In genomic region chr19:49039736-49040135, GRCh38 we compare ENCODE assay signal across 16 cellular contexts. TPM values are rescaled to one million over a fixed set of nuclear protein-coding genes. Genes with fewer than 3 reads are reported as not detected.
"Had no signal": no experiment of that assay in that cellular context is flagged by ENCODE, and none has a peak within 500 bp of the region (broad histone marks: within the 10 kb centered on the region; RNA-seq: fewer than 3 reads in every experiment).

No MANE protein-coding gene starts in this region.

RNA-seq across cellular contexts. Expression of gene CGB1, which starts 3.0 kb away (rescaled TPM):
- total RNA-seq: stomach, subcutaneous adipose tissue, suprapubic skin, temporal lobe, thoracic aorta, thyroid gland, tibial nerve, transverse colon, upper lobe of left lung, upper lobe of right lung, ureter, urinary bladder, uterus, vagina had no signal
- polyA plus RNA-seq: stomach, thymus, urinary bladder had no signal

RNA-seq across cellular contexts. Expression of gene CGB5, which starts 3.9 kb away (rescaled TPM):
- total RNA-seq: stomach, subcutaneous adipose tissue, temporal lobe, thoracic aorta, tibial nerve, transverse colon, upper lobe of left lung, upper lobe of right lung, urinary bladder, uterus, vagina had no signal
- polyA plus RNA-seq: stomach, urinary bladder had no signal

RNA-seq across cellular contexts. Expression of gene CGB2, which starts 8.0 kb away (rescaled TPM):
- total RNA-seq: stomach, subcutaneous adipose tissue, suprapubic skin, temporal lobe, thoracic aorta, thyroid gland, tibial nerve, transverse colon, upper lobe of left lung, upper lobe of right lung, ureter, urinary bladder, uterus, vagina had no signal
- polyA plus RNA-seq: stomach, urinary bladder had no signal

RNA-seq across cellular contexts. Expression of gene CGB8, which starts 9.2 kb away (rescaled TPM):
- total RNA-seq: stomach, subcutaneous adipose tissue, suprapubic skin, temporal lobe, thoracic aorta, thyroid gland, tibial nerve, transverse colon, upper lobe of left lung, upper lobe of right lung, ureter, urinary bladder, uterus, vagina had no signal
- polyA plus RNA-seq: stomach, urinary bladder had no signal

RNA-seq across cellular contexts. Expression of gene CGB3, which starts 15.6 kb away (rescaled TPM):
- total RNA-seq: stomach, subcutaneous adipose tissue, suprapubic skin, temporal lobe, testis, thoracic aorta, thyroid gland, tibial nerve, transverse colon, upper lobe of left lung, upper lobe of right lung, ureter, urinary bladder, uterus, vagina had no signal
- polyA plus RNA-seq: stomach, urinary bladder had no signal
